19 cellular contexts compared by ENCODE assay signal in genomic region chr14:55921516-55921915, GRCh38.
DNase-seq lines count a peak whose midpoint lies in the region; TF ChIP-seq lines count a peak whose summit lies in the region.
"Had no signal": no experiment of that assay in that cellular context is flagged by ENCODE, and none has a peak within 500 bp of the region (broad histone marks: within the 10 kb centered on the region; RNA-seq: fewer than 3 reads in every experiment).

No MANE protein-coding gene starts in this region.

- no peak for TF ChIP-seq POLR2A in erythroblast (IDR thresholded peaks at IDR 0.05; ENCODE audit: low read length)

- peaks cover 3% of the 10 kb centered on the region for H3K4me1 ChIP-seq in thymus (ENCODE audit: control insufficient read depth, insufficient read depth, low read length)
- H3K4me1 ChIP-seq: SJSA1 had no signal

- H3K27me3 ChIP-seq in thymus (ENCODE audit: control insufficient read depth, insufficient read depth) = no peaks in the 10 kb centered on the region
- H3K27me3 ChIP-seq: SJSA1 had no signal

- WGBS in thymus = 15% methylated on average over 1 of the region's 1 CpG

- DNase-seq in NCI-H345 (lab: John Stamatoyannopoulos, UW) (peak; percentile 21), NCI-H345 treated with DMSO at 0.1 percent for 48 hours (lab: John Stamatoyannopoulos, UW; ENCODE audit: unreplicated experiment) (no peak), NCI-H187 (lab: John Stamatoyannopoulos, UW) (peak; percentile 37 to 54), SHP77 treated with DMSO at 0.1 percent for 48 hours (lab: John Stamatoyannopoulos, UW) (peak; percentile 42), RKO (ENCODE audit: low spot score) (no peak), erythroblast (lab: John Stamatoyannopoulos, UW) (no peak), NCI-H82 (lab: John Stamatoyannopoulos, UW) (no peak)
- DNase-seq: activated CD4-positive, alpha-beta T cell treated with anti-CD3 and anti-CD28 coated beads for 4 hours; amygdala; CD4-positive, alpha-beta T cell; Karpas-422; NCI-H1694 treated with DMSO at 0.1 percent for 48 hours; trophoblast cell; WERI-Rb-1 had no signal

- peak overlapping the region; percentile 42 for H3K27ac ChIP-seq in thymus (ENCODE audit: low read depth)
- H3K27ac ChIP-seq: epithelial cell of prostate, SJSA1, skin epidermis, WERI-Rb-1 had no signal

- H3K4me3 ChIP-seq in thymus (ENCODE audit: low read length) = no peak overlapping the region
- H3K4me3 ChIP-seq: HAP-1, SJSA1, skin epidermis had no signal

- H3K9me3 ChIP-seq in thymus (ENCODE audit: control insufficient read depth) = no peaks in the 10 kb centered on the region
- H3K9me3 ChIP-seq: HAP-1, SJSA1 had no signal

- no peaks in the 10 kb centered on the region for H3K36me3 ChIP-seq in thymus (ENCODE audit: control insufficient read depth, insufficient read depth)
- H3K36me3 ChIP-seq: HAP-1, SJSA1, WERI-Rb-1 had no signal

Comparison
In these comparisons a context has a peak if more than half of its experiments do, and no peak if none do; other contexts are left out.
1. DNase-seq: peak in NCI-H345 (single experiment), NCI-H187 (2 of 2) and SHP77 treated with DMSO at 0.1 percent for 48 hours (single experiment); none in NCI-H345 treated with DMSO at 0.1 percent for 48 hours (single experiment), RKO (single experiment), erythroblast (0 of 2) and NCI-H82 (single experiment).